ENCODE assay signal across 7 cellular contexts in genomic region chr16:14903191-14903957, GRCh38. TPM values are rescaled to one million over a fixed set of nuclear protein-coding genes. Genes with fewer than 3 reads are reported as not detected.
DNase-seq lines count a peak whose midpoint lies in the region; ATAC-seq and TF ChIP-seq lines count a peak whose summit lies in the region.
"Not testable (repeated sequence)": the region's sequence is repeated elsewhere in the genome, so short reads cannot be mapped to it uniquely, and the experiment has no call there.

No MANE protein-coding gene starts in this region.

- not testable (repeated sequence) for H3K27me3 ChIP-seq in CD8-positive, alpha-beta T cell (ENCODE audit: insufficient read depth, low read length); right cardiac atrium (ENCODE audit: control insufficient read depth, insufficient read depth)

- not testable (repeated sequence) for H3K27ac ChIP-seq in CD8-positive, alpha-beta T cell (ENCODE audit: low read depth, low read length); right cardiac atrium (ENCODE audit: low read length)

- intact Hi-C loops in CD8-positive, alpha-beta T cell (cut with DNase I, micrococcal nuclease); right cardiac atrium (cut with DNase I): not testable (repeated sequence)

- CTCF ChIA-PET in CD8-positive, alpha-beta T cell (lab: Charles Lee); activated CD4-positive, alpha-beta memory T cell treated with anti-CD3 and anti-CD28 coated beads, Interleukin-2, amount 10 ng/mL, durations not matched to agents 7 days and 5 days (lab: Charles Lee): not testable (repeated sequence)

- ATAC-seq in CD8-positive, alpha-beta T cell: peak; percentile 59
- peak; percentile 71 for ATAC-seq in HG03571 (IDR thresholded peaks at IDR 0.05; ENCODE audit: unreplicated experiment)
- ATAC-seq in activated naive CD8-positive, alpha-beta T cell treated with anti-CD3 and anti-CD28 coated beads, Interleukin-2, amount 50 U/mL, for 24 hours: peak; percentile 75
- ATAC-seq in right cardiac atrium: not testable (repeated sequence)
- ATAC-seq in natural killer cell treated with Interleukin-12 subunit alpha and Interleukin-12 subunit beta and Interleukin-15 and Interleukin-18, amount 100 ng/mL, for 72 hours: peak; percentile 86 to 93

- H3K36me3 ChIP-seq in CD8-positive, alpha-beta T cell (ENCODE audit: insufficient read depth, low read length): not testable (repeated sequence)

- WGBS in right cardiac atrium: 79% methylated on average over 5 of the region's 8 CpGs

- POLR2A ChIA-PET in CD8-positive, alpha-beta T cell (lab: Charles Lee); activated CD4-positive, alpha-beta memory T cell treated with anti-CD3 and anti-CD28 coated beads, Interleukin-2, amount 10 ng/mL, durations not matched to agents 7 days and 5 days (lab: Charles Lee): not testable (repeated sequence)

- not testable (repeated sequence) for H3K27me3 Mint-ChIP-seq in CD8-positive, alpha-beta T cell (ENCODE audit: low read depth); activated CD4-positive, alpha-beta memory T cell treated with anti-CD3 and anti-CD28 coated beads, Interleukin-2, amount 10 ng/mL, durations not matched to agents 7 days and 5 days; activated naive CD8-positive, alpha-beta T cell treated with anti-CD3 and anti-CD28 coated beads, Interleukin-2, amount 50 U/mL, for 24 hours; natural killer cell treated with Interleukin-12 subunit alpha and Interleukin-12 subunit beta and Interleukin-15 and Interleukin-18, amount 100 ng/mL, for 72 hours

- not testable (repeated sequence) for H3K36me3 Mint-ChIP-seq in CD8-positive, alpha-beta T cell; activated CD4-positive, alpha-beta memory T cell treated with anti-CD3 and anti-CD28 coated beads, Interleukin-2, amount 10 ng/mL, durations not matched to agents 7 days and 5 days (ENCODE audit: low read depth); activated naive CD8-positive, alpha-beta T cell treated with anti-CD3 and anti-CD28 coated beads, Interleukin-2, amount 50 U/mL, for 24 hours (ENCODE audit: low read depth); natural killer cell treated with Interleukin-12 subunit alpha and Interleukin-12 subunit beta and Interleukin-15 and Interleukin-18, amount 100 ng/mL, for 72 hours

- not testable (repeated sequence) for H3K4me1 Mint-ChIP-seq in CD8-positive, alpha-beta T cell (ENCODE audit: low read depth); activated CD4-positive, alpha-beta memory T cell treated with anti-CD3 and anti-CD28 coated beads, Interleukin-2, amount 10 ng/mL, durations not matched to agents 7 days and 5 days; activated naive CD8-positive, alpha-beta T cell treated with anti-CD3 and anti-CD28 coated beads, Interleukin-2, amount 50 U/mL, for 24 hours
- H3K4me1 Mint-ChIP-seq in natural killer cell treated with Interleukin-12 subunit alpha and Interleukin-12 subunit beta and Interleukin-15 and Interleukin-18, amount 100 ng/mL, for 72 hours (ENCODE audit: low read depth in 2 of 2): peaks cover 7 to 10% of the 10 kb centered on the region in 2 donors

- not testable (repeated sequence) for H3K9me3 ChIP-seq in CD8-positive, alpha-beta T cell (ENCODE audit: low read length); right cardiac atrium (ENCODE audit: control insufficient read depth, low read length)

- H3K9me3 Mint-ChIP-seq in CD8-positive, alpha-beta T cell; activated CD4-positive, alpha-beta memory T cell treated with anti-CD3 and anti-CD28 coated beads, Interleukin-2, amount 10 ng/mL, durations not matched to agents 7 days and 5 days; activated naive CD8-positive, alpha-beta T cell treated with anti-CD3 and anti-CD28 coated beads, Interleukin-2, amount 50 U/mL, for 24 hours; natural killer cell treated with Interleukin-12 subunit alpha and Interleukin-12 subunit beta and Interleukin-15 and Interleukin-18, amount 100 ng/mL, for 72 hours: not testable (repeated sequence)

- H3K4me3 ChIP-seq in CD8-positive, alpha-beta T cell (ENCODE audit: low read depth, low read length); right cardiac atrium (ENCODE audit: low read length): not testable (repeated sequence)

- H3K4me3 Mint-ChIP-seq in CD8-positive, alpha-beta T cell; activated CD4-positive, alpha-beta memory T cell treated with anti-CD3 and anti-CD28 coated beads, Interleukin-2, amount 10 ng/mL, durations not matched to agents 7 days and 5 days; activated naive CD8-positive, alpha-beta T cell treated with anti-CD3 and anti-CD28 coated beads, Interleukin-2, amount 50 U/mL, for 24 hours: not testable (repeated sequence)
- peak overlapping the region; percentile 47 for H3K4me3 Mint-ChIP-seq in natural killer cell treated with Interleukin-12 subunit alpha and Interleukin-12 subunit beta and Interleukin-15 and Interleukin-18, amount 100 ng/mL, for 72 hours

- H3K27ac Mint-ChIP-seq in CD8-positive, alpha-beta T cell; activated naive CD8-positive, alpha-beta T cell treated with anti-CD3 and anti-CD28 coated beads, Interleukin-2, amount 50 U/mL, for 24 hours: not testable (repeated sequence)
- H3K27ac Mint-ChIP-seq in activated CD4-positive, alpha-beta memory T cell treated with anti-CD3 and anti-CD28 coated beads, Interleukin-2, amount 10 ng/mL, durations not matched to agents 7 days and 5 days: peak overlapping the region; percentile 49
- H3K27ac Mint-ChIP-seq in natural killer cell treated with Interleukin-12 subunit alpha and Interleukin-12 subunit beta and Interleukin-15 and Interleukin-18, amount 100 ng/mL, for 72 hours: peak overlapping the region; percentile 58 to 68

- TF ChIP-seq CTCF in CD8-positive, alpha-beta T cell (IDR thresholded peaks at IDR 0.05): not testable (repeated sequence)

- H3K4me1 ChIP-seq in CD8-positive, alpha-beta T cell (ENCODE audit: insufficient read depth, low read length); right cardiac atrium (ENCODE audit: control insufficient read depth, insufficient read depth, low read length): not testable (repeated sequence)

- not testable (repeated sequence) for DNase-seq in CD8-positive, alpha-beta T cell; natural killer cell treated with Interleukin-12 subunit alpha and Interleukin-12 subunit beta and Interleukin-15 and Interleukin-18, amount 100 ng/mL, for 72 hours (ENCODE audit: low spot score)
- DNase-seq in SKM-1 treated with dmso at 0.1 percent for 144 hours (lab: John Stamatoyannopoulos, UW; ENCODE audit: unreplicated experiment) (peak; percentile 7), right cardiac atrium (peak in 2 of 3 donors; percentile 11 to 35)
- peak; percentile 28 for DNase-seq in activated CD4-positive, alpha-beta memory T cell treated with anti-CD3 and anti-CD28 coated beads, Interleukin-2, amount 10 ng/mL, durations not matched to agents 7 days and 5 days
- DNase-seq in activated naive CD8-positive, alpha-beta T cell treated with anti-CD3 and anti-CD28 coated beads, Interleukin-2, amount 50 U/mL, for 24 hours: peak; percentile 32

RNA-seq across cellular contexts. Expression of gene NPIPA1, which starts 33.9 kb away (rescaled TPM):
- 10 to 100 TPM; 83.5 to 96.7 TPM for total RNA-seq in CD8-positive, alpha-beta T cell
- 10 to 100 TPM; 84.1 TPM for total RNA-seq in activated CD4-positive, alpha-beta memory T cell treated with anti-CD3 and anti-CD28 coated beads, Interleukin-2, amount 10 ng/mL, durations not matched to agents 7 days and 5 days
- 10 to 100 TPM; 40.7 to 76.6 (median 57.9) TPM for total RNA-seq in right cardiac atrium
- 61.6 TPM for polyA plus RNA-seq in right cardiac atrium
- total RNA-seq in natural killer cell treated with Interleukin-12 subunit alpha and Interleukin-12 subunit beta and Interleukin-15 and Interleukin-18, amount 100 ng/mL, for 72 hours: 100 to 1,000 TPM in 1 of 2 donors, 10 to 100 TPM in 1; 63.6 to 156 TPM
